Comparison of ENCODE assay signal across 22 cellular contexts in genomic region chr7:35875292-35875691, GRCh38.
DNase-seq lines count a peak whose midpoint lies in the region; TF ChIP-seq lines count a peak whose summit lies in the region.
"Had no signal": no experiment of that assay in that cellular context is flagged by ENCODE, and none has a peak within 500 bp of the region (broad histone marks: within the 10 kb centered on the region; RNA-seq: fewer than 3 reads in every experiment).

No MANE protein-coding gene starts in this region.

- TF ChIP-seq CTCF in osteocyte (IDR thresholded peaks at IDR 0.05): peak; percentile 47

- H3K9ac ChIP-seq in adipocyte (ENCODE audit: low read length): peak overlapping the region; percentile 26
- H3K9ac ChIP-seq: neural progenitor cell had no signal

- DNase-seq in ELR (ENCODE audit: low read depth): peak; percentile 68
- DNase-seq in adipocyte (ENCODE audit: low read depth): peak; percentile 78
- DNase-seq in fibroblast of gingiva (ENCODE audit: low read depth): peak; percentile 30
- no peak for DNase-seq in osteocyte (ENCODE audit: extremely low spot score, unreplicated experiment)
- no peak for DNase-seq in activated naive CD4-positive, alpha-beta T cell treated with anti-CD3 and anti-CD28 coated beads, Interleukin-2, amount 50 U/mL, for 16 hours
- DNase-seq in NCI-H1105 (lab: John Stamatoyannopoulos, UW): no peak
- no peak for DNase-seq in GM19240 (ENCODE audit: insufficient read length, low spot score)
- no peak for DNase-seq in NOMO-1 treated with DMSO at 0.1 percent for 48 hours (lab: John Stamatoyannopoulos, UW; ENCODE audit: unreplicated experiment)
- DNase-seq: activated CD4-positive, alpha-beta T cell treated with anti-CD3 and anti-CD28 coated beads, Interleukin-2, amount 10 ng/mL, durations not matched to agents 24 days and 14 days; activated naive CD8-positive, alpha-beta T cell treated with anti-CD3 and anti-CD28 coated beads, Interleukin-2, amount 50 U/mL, for 24 hours; AML-193; CD8-positive, alpha-beta memory T cell; DMS79; effector CD4-positive, alpha-beta T cell; glutamatergic neuron; NCI-H1417; NCI-H524; psoas muscle; stomach; T-cell; upper lobe of left lung had no signal

- no peaks in the 10 kb centered on the region for H3K9me3 Mint-ChIP-seq in osteocyte (ENCODE audit: unreplicated experiment)
- H3K9me3 Mint-ChIP-seq: activated CD4-positive, alpha-beta T cell treated with anti-CD3 and anti-CD28 coated beads, Interleukin-2, amount 10 ng/mL, durations not matched to agents 24 days and 14 days; activated naive CD8-positive, alpha-beta T cell treated with anti-CD3 and anti-CD28 coated beads, Interleukin-2, amount 50 U/mL, for 24 hours; CD8-positive, alpha-beta memory T cell; neural progenitor cell; T-cell had no signal

- no peaks in the 10 kb centered on the region for H3K27me3 ChIP-seq in adipocyte (replicated peaks; ENCODE audit: control insufficient read depth, insufficient read depth, low read length)
- H3K27me3 ChIP-seq: neural progenitor cell, stomach, upper lobe of left lung had no signal

- peaks cover 16% of the 10 kb centered on the region for H3K36me3 Mint-ChIP-seq in osteocyte (ENCODE audit: unreplicated experiment)

- H3K36me3 ChIP-seq in adipocyte (ENCODE audit: control insufficient read depth, insufficient read depth, low read length, severe bottlenecking): peaks cover 16% of the 10 kb centered on the region
- H3K36me3 ChIP-seq: neural progenitor cell had no signal

- H3K4me1 Mint-ChIP-seq in osteocyte (ENCODE audit: unreplicated experiment): peaks cover 76% of the 10 kb centered on the region
- H3K4me1 Mint-ChIP-seq: neural progenitor cell had no signal

- no peaks in the 10 kb centered on the region for H3K27me3 Mint-ChIP-seq in osteocyte (ENCODE audit: unreplicated experiment)
- H3K27me3 Mint-ChIP-seq: activated CD4-positive, alpha-beta T cell treated with anti-CD3 and anti-CD28 coated beads, Interleukin-2, amount 10 ng/mL, durations not matched to agents 24 days and 14 days; activated naive CD8-positive, alpha-beta T cell treated with anti-CD3 and anti-CD28 coated beads, Interleukin-2, amount 50 U/mL, for 24 hours; CD8-positive, alpha-beta memory T cell; T-cell had no signal

- H3K27ac Mint-ChIP-seq in osteocyte (ENCODE audit: unreplicated experiment): peak overlapping the region; percentile 89
- H3K27ac Mint-ChIP-seq: activated CD4-positive, alpha-beta T cell treated with anti-CD3 and anti-CD28 coated beads, Interleukin-2, amount 10 ng/mL, durations not matched to agents 24 days and 14 days; activated naive CD8-positive, alpha-beta T cell treated with anti-CD3 and anti-CD28 coated beads, Interleukin-2, amount 50 U/mL, for 24 hours; neural progenitor cell; T-cell had no signal

- peaks cover 18% of the 10 kb centered on the region for H3K4me1 ChIP-seq in adipocyte (ENCODE audit: control insufficient read depth, insufficient read depth, low read length)
- H3K4me1 ChIP-seq: neural progenitor cell had no signal

- no peak overlapping the region for H3K4me3 ChIP-seq in adipocyte (ENCODE audit: low read length)
- H3K4me3 ChIP-seq: neural progenitor cell, psoas muscle, stomach, upper lobe of left lung had no signal

- no peaks in the 10 kb centered on the region for H3K9me3 ChIP-seq in adipocyte (ENCODE audit: control insufficient read depth, low read length)
- H3K9me3 ChIP-seq: psoas muscle, stomach, upper lobe of left lung had no signal

- H3K4me3 Mint-ChIP-seq in osteocyte (ENCODE audit: unreplicated experiment): no peak overlapping the region
- H3K4me3 Mint-ChIP-seq: activated CD4-positive, alpha-beta T cell treated with anti-CD3 and anti-CD28 coated beads, Interleukin-2, amount 10 ng/mL, durations not matched to agents 24 days and 14 days; activated naive CD8-positive, alpha-beta T cell treated with anti-CD3 and anti-CD28 coated beads, Interleukin-2, amount 50 U/mL, for 24 hours; CD8-positive, alpha-beta memory T cell; neural progenitor cell; T-cell had no signal

Comparison
In these comparisons a context has a peak if more than half of its experiments do, and no peak if none do; other contexts are left out.
1. DNase-seq: peak in ELR (single experiment), adipocyte (single experiment) and fibroblast of gingiva (single experiment); none in osteocyte (single experiment), activated naive CD4-positive, alpha-beta T cell treated with anti-CD3 and anti-CD28 coated beads, Interleukin-2, amount 50 U/mL, for 16 hours (single experiment), NCI-H1105 (single experiment), GM19240 (single experiment) and NOMO-1 treated with DMSO at 0.1 percent for 48 hours (single experiment).